1 cellular context compared by ENCODE assay signal in the genomic region with DNA sequence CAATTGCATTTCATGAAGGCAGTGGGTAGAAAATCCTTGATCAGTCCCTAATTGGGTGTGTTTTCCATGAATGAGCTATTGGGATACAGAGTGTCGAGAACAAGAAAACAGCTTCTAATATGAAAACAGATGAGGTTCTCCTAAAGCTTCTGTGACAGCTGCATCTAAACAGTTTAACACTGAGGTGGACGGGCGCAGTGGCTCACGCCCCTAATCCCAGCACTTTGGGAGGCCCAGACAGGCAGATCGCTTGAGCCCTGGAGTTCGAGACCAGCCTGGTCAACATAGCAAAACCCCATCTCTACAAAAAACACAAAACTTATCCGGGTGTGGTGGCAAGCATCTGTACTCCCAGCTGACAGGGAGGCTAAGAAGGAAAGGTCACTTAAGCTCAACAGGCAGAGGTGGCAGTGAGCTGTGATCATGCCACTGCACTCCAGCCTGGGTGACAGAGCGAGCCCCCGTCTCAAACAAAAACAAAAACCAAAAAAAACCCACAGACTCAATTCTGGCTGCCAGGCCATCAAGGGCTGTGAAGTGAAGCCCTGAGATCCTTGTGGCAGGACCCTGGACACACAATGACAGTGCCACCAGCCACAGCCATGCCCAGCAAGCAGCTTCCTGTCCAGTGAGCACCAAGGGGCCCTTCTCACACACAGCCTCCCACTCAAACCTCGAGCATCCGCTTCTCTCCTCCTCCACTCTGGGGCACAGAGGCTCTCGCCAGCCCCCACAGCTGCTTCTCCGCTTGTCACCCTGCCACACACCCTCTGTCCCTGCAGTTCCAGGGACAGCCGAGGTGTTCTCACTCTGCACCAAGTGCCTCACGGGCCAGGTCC.
TF ChIP-seq lines count a peak whose summit lies in the region.

No MANE protein-coding gene starts in this region.

TF ChIP-seq in GM23338, 12 proteins besides CTCF, POLR2A, EP300 and RAD21:
- TF ChIP-seq, protein P1, sequence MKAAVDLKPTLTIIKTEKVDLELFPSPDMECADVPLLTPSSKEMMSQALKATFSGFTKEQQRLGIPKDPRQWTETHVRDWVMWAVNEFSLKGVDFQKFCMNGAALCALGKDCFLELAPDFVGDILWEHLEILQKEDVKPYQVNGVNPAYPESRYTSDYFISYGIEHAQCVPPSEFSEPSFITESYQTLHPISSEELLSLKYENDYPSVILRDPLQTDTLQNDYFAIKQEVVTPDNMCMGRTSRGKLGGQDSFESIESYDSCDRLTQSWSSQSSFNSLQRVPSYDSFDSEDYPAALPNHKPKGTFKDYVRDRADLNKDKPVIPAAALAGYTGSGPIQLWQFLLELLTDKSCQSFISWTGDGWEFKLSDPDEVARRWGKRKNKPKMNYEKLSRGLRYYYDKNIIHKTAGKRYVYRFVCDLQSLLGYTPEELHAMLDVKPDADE (IDR thresholded peaks at IDR 0.05), result no peak
- TF ChIP-seq EZH2phosphoT487 (IDR thresholded peaks at IDR 0.05; ENCODE audit: unreplicated experiment) (no peak), ZNF331 (CRISPR knock-in tag; IDR thresholded peaks at IDR 0.05; ENCODE audit: low read depth) (no peak), JUNB (IDR thresholded peaks at IDR 0.05; ENCODE audit: unreplicated experiment) (no peak), STAT1 (IDR thresholded peaks at IDR 0.05; ENCODE audit: unreplicated experiment) (no peak), NANOG (IDR thresholded peaks at IDR 0.05; ENCODE audit: borderline replicate concordance) (no peak), POLR2AphosphoS5 (IDR thresholded peaks at IDR 0.05; ENCODE audit: low read depth) (no peak), ZNF114 (CRISPR knock-in tag; IDR thresholded peaks at IDR 0.05) (no peak), EZH2 (IDR thresholded peaks at IDR 0.05; ENCODE audit: low read depth, unreplicated experiment) (no peak), CREB1 (CRISPR knock-in tag; IDR thresholded peaks at IDR 0.05; ENCODE audit: low read depth) (no peak)
- TF ChIP-seq, protein P2, sequence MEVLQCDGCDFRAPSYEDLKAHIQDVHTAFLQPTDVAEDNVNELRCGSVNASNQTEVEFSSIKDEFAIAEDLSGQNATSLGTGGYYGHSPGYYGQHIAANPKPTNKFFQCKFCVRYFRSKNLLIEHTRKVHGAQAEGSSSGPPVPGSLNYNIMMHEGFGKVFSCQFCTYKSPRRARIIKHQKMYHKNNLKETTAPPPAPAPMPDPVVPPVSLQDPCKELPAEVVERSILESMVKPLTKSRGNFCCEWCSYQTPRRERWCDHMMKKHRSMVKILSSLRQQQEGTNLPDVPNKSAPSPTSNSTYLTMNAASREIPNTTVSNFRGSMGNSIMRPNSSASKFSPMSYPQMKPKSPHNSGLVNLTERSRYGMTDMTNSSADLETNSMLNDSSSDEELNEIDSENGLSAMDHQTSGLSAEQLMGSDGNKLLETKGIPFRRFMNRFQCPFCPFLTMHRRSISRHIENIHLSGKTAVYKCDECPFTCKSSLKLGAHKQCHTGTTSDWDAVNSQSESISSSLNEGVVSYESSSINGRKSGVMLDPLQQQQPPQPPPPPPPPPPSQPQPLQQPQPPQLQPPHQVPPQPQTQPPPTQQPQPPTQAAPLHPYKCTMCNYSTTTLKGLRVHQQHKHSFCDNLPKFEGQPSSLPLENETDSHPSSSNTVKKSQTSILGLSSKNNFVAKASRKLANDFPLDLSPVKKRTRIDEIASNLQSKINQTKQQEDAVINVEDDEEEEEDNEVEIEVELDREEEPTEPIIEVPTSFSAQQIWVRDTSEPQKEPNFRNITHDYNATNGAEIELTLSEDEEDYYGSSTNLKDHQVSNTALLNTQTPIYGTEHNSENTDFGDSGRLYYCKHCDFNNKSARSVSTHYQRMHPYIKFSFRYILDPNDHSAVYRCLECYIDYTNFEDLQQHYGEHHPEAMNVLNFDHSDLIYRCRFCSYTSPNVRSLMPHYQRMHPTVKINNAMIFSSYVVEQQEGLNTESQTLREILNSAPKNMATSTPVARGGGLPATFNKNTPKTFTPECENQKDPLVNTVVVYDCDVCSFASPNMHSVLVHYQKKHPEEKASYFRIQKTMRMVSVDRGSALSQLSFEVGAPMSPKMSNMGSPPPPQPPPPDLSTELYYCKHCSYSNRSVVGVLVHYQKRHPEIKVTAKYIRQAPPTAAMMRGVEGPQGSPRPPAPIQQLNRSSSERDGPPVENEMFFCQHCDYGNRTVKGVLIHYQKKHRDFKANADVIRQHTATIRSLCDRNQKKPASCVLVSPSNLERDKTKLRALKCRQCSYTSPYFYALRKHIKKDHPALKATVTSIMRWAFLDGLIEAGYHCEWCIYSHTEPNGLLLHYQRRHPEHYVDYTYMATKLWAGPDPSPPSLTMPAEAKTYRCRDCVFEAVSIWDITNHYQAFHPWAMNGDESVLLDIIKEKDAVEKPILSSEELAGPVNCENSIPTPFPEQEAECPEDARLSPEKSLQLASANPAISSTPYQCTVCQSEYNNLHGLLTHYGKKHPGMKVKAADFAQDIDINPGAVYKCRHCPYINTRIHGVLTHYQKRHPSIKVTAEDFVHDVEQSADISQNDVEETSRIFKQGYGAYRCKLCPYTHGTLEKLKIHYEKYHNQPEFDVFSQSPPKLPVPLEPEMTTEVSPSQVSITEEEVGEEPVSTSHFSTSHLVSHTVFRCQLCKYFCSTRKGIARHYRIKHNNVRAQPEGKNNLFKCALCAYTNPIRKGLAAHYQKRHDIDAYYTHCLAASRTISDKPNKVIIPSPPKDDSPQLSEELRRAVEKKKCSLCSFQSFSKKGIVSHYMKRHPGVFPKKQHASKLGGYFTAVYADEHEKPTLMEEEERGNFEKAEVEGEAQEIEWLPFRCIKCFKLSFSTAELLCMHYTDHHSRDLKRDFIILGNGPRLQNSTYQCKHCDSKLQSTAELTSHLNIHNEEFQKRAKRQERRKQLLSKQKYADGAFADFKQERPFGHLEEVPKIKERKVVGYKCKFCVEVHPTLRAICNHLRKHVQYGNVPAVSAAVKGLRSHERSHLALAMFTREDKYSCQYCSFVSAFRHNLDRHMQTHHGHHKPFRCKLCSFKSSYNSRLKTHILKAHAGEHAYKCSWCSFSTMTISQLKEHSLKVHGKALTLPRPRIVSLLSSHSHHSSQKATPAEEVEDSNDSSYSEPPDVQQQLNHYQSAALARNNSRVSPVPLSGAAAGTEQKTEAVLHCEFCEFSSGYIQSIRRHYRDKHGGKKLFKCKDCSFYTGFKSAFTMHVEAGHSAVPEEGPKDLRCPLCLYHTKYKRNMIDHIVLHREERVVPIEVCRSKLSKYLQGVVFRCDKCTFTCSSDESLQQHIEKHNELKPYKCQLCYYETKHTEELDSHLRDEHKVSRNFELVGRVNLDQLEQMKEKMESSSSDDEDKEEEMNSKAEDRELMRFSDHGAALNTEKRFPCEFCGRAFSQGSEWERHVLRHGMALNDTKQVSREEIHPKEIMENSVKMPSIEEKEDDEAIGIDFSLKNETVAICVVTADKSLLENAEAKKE (CRISPR knock-in tag; IDR thresholded peaks at IDR 0.05), result no peak
- TF ChIP-seq, protein P3, sequence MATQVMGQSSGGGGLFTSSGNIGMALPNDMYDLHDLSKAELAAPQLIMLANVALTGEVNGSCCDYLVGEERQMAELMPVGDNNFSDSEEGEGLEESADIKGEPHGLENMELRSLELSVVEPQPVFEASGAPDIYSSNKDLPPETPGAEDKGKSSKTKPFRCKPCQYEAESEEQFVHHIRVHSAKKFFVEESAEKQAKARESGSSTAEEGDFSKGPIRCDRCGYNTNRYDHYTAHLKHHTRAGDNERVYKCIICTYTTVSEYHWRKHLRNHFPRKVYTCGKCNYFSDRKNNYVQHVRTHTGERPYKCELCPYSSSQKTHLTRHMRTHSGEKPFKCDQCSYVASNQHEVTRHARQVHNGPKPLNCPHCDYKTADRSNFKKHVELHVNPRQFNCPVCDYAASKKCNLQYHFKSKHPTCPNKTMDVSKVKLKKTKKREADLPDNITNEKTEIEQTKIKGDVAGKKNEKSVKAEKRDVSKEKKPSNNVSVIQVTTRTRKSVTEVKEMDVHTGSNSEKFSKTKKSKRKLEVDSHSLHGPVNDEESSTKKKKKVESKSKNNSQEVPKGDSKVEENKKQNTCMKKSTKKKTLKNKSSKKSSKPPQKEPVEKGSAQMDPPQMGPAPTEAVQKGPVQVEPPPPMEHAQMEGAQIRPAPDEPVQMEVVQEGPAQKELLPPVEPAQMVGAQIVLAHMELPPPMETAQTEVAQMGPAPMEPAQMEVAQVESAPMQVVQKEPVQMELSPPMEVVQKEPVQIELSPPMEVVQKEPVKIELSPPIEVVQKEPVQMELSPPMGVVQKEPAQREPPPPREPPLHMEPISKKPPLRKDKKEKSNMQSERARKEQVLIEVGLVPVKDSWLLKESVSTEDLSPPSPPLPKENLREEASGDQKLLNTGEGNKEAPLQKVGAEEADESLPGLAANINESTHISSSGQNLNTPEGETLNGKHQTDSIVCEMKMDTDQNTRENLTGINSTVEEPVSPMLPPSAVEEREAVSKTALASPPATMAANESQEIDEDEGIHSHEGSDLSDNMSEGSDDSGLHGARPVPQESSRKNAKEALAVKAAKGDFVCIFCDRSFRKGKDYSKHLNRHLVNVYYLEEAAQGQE (IDR thresholded peaks at IDR 0.05; ENCODE audit: unreplicated experiment), result no peak
